ENCODE assay signal across 8 cellular contexts in the genomic region with DNA sequence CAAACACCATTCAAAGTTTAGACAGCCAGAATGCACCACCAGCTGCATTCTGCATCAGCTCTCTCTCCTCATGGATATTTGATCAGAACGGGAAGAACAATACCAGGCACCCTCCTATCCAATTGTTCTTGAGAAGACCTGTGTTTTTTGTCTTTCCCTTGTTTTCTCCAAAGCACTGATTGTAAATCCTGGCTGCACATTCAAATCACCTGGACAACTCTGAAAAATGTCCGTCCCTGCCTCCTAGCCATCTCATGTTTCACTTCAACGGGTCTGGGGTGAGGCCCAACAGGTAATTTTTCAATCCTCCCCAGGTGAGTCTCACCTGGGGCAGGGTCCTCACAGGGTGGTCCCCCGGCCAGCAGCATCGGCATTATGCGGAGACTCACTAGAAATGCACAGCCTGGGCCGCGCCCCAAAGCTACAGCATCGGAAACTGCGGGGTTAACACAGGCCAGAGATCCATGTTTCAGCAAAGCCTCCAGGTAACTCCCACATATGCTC. TPM values are rescaled to one million over a fixed set of nuclear protein-coding genes. Genes with fewer than 3 reads are reported as not detected.
DNase-seq lines count a peak whose midpoint lies in the region; FAIRE-seq and TF ChIP-seq lines count a peak whose summit lies in the region.

No MANE protein-coding gene starts in this region.

- no TSS peak for BruUV-seq in Calu3 (replicated peaks; lab: Mats Ljungman, UMichigan)

- H3K27ac ChIP-seq in RWPE1: peak overlapping the region; percentile 95
- H3K27ac ChIP-seq in sigmoid colon: peak overlapping the region; percentile 24 to 81 (median 78)
- no peak overlapping the region for H3K27ac ChIP-seq in SJCRH30

- H3K4me1 ChIP-seq in sigmoid colon: peaks cover 0 to 83% (median 69%) of the 10 kb centered on the region in 4 donors
- no peaks in the 10 kb centered on the region for H3K4me1 ChIP-seq in SJCRH30

- H3K27me3 ChIP-seq in sigmoid colon (no peaks in the 10 kb centered on the region), SJCRH30 (no peaks in the 10 kb centered on the region)

- H3K9me3 ChIP-seq in sigmoid colon: no peaks in the 10 kb centered on the region
- no peaks in the 10 kb centered on the region for H3K9me3 ChIP-seq in SJCRH30 (replicated peaks)

- 31 to 70% methylated on average over 10 of the region's 10 CpGs for WGBS in sigmoid colon, 2 donors

- CTCF ChIA-PET in Calu3 (lab: Charles Lee) (no interaction called here), RWPE1 (lab: Yijun Ruan, JAX) (interaction anchor here (0.6 to 1.4 kb wide), 5 partner anchors 191 to 866 kb away, joined by 3 to 5 read pairs (median 3); no protein-coding TSS in a partner anchor)

- peaks cover 24 to 35% (median 27%) of the 10 kb centered on the region in 4 donors for H3K36me3 ChIP-seq in sigmoid colon
- H3K36me3 ChIP-seq in SJCRH30: no peaks in the 10 kb centered on the region

- peak overlapping the region; percentile 73 for H3K4me3 ChIP-seq in fibroblast of the aortic adventitia (ENCODE audit: low read depth, low read length)
- peak overlapping the region; percentile 54 to 95 (median 90) for H3K4me3 ChIP-seq in sigmoid colon
- H3K4me3 ChIP-seq in SJCRH30: no peak overlapping the region

- intact Hi-C loops in Calu3 (cut with micrococcal nuclease; ENCODE audit: unreplicated experiment) (no loop called here), sigmoid colon (cut with DNase I) (loop anchor here (5.0 kb wide), 2 partner anchors 241 to 819 kb away; no protein-coding TSS in a partner anchor)

- H3K9me3 Mint-ChIP-seq in Calu3 (ENCODE audit: low read depth, unreplicated experiment): no peaks in the 10 kb centered on the region

- peaks cover 7% of the 10 kb centered on the region for H3K4me1 Mint-ChIP-seq in Calu3 (ENCODE audit: low read depth, unreplicated experiment)

- TF ChIP-seq CTCF in Calu3 (IDR thresholded peaks at IDR 0.05; ENCODE audit: unreplicated experiment) (no peak), RWPE1 (conservative IDR thresholded peaks at IDR 0.05; ENCODE audit: low read depth) (no peak), fibroblast of the aortic adventitia (IDR thresholded peaks at IDR 0.05; ENCODE audit: insufficient read depth, low read length) (no peak), sigmoid colon (IDR thresholded peaks at IDR 0.05) (no peak)

- no peak for TF ChIP-seq EP300 in sigmoid colon (IDR thresholded peaks at IDR 0.05)

- POLR2A ChIA-PET in RWPE1 (lab: Yijun Ruan, JAX; ENCODE audit: low non-redundant PET): interaction anchor here (0.5 to 0.6 kb wide), 2 partner anchors 243 to 636 kb away, joined by 3 to 4 read pairs; no protein-coding TSS in a partner anchor

- peak overlapping the region; percentile 64 for H3K27ac Mint-ChIP-seq in Calu3 (ENCODE audit: unreplicated experiment)

- H3K27me3 Mint-ChIP-seq in Calu3 (ENCODE audit: unreplicated experiment): no peaks in the 10 kb centered on the region

- no peak for TF ChIP-seq POLR2A in sigmoid colon (IDR thresholded peaks at IDR 0.05)

- peaks cover 18% of the 10 kb centered on the region for H3K36me3 Mint-ChIP-seq in Calu3 (ENCODE audit: insufficient read depth, unreplicated experiment)

- DNase-seq in Calu3: no peak
- DNase-seq in RWPE1 (ENCODE audit: low spot score): no peak
- DNase-seq in fibroblast of the aortic adventitia (ENCODE audit: low read depth): no peak
- DNase-seq in sigmoid colon: no peak
- DNase-seq in HTR-8/SVneo (ENCODE audit: insufficient read length, low spot score): no peak
- no peak for DNase-seq in OCI-M2 (lab: John Stamatoyannopoulos, UW; ENCODE audit: unreplicated experiment)
- DNase-seq in SJCRH30: no peak
- no peak for DNase-seq in effector CD4-positive, alpha-beta T cell

- FAIRE-seq in HTR-8/SVneo (lab: Jason Lieb, UNC): no peak

- H3K4me3 Mint-ChIP-seq in Calu3 (ENCODE audit: low read depth, unreplicated experiment): peak overlapping the region; percentile 82

RNA-seq across cellular contexts. Expression of a gene that starts 5.5 kb away (rescaled TPM):
- total RNA-seq in Calu3 (2022) (4.3 and 5.4 TPM in 2 replicates), fibroblast of the aortic adventitia (ENCODE audit: low replicate concordance) (4.3 and 15.2 TPM in 2 replicates), sigmoid colon (10 to 100 TPM; 15.3 to 21.9 (median 20.3) TPM)
- polyA plus RNA-seq in sigmoid colon: 1 to 10 TPM; 3.6 to 8.6 (median 5.8) TPM
- 2.2 TPM in 2 replicates for total RNA-seq in SJCRH30 (2014; rRNA removed; shearing (Covaris generic))
